In the genomic region with DNA sequence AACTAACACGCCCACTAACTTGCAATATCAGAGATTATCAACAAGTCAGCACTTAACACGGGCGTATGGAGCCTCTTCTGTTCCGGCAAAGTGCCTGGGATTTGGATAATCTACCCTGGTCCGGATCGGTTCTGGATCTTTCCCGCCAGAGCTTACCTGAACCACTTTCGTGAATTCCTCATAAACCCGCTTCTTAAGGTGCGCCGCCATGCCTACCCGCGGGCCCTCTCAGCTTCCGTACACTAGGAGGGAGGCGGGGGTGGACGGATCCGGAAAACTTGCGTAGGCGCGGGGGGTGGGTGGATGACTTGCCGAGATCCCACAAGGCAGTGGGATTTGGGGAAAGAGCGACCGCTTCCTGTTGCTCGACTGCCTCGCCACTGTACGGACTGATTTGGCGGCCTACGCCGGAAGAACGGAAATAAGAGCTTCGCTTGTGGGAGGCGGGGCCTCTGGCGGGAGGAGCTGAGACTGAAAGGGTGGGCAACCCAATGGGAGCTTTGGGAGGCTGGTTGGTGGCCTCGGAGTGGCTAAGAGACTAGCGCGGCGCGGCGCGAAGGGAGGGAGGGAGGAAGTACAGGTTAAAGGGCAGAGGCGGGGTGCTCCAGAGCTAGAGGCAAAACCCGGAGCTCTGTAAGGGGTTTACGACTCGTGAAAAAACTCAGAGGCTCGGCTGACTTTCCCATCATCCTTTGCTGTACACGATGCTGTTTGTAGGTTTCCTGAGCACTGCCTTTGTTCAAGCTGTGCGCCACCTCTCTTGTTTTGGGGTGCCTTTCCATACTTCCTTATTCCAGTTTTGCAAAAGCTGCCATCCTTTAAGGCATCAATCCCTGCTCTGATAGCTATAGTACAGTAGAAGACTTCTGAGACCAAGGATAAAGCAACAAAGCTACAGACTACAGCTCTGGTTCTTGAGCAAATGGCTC, we compare ENCODE assay signal across 8 cellular contexts. TPM values are rescaled to one million over a fixed set of nuclear protein-coding genes. Genes with fewer than 3 reads are reported as not detected.
A peak's percentile ranks its signal among the peaks of the same experiment; 100 is the strongest.
DNase-seq lines count a peak whose midpoint lies in the region; ATAC-seq and TF ChIP-seq lines count a peak whose summit lies in the region.

A gene with protein sequence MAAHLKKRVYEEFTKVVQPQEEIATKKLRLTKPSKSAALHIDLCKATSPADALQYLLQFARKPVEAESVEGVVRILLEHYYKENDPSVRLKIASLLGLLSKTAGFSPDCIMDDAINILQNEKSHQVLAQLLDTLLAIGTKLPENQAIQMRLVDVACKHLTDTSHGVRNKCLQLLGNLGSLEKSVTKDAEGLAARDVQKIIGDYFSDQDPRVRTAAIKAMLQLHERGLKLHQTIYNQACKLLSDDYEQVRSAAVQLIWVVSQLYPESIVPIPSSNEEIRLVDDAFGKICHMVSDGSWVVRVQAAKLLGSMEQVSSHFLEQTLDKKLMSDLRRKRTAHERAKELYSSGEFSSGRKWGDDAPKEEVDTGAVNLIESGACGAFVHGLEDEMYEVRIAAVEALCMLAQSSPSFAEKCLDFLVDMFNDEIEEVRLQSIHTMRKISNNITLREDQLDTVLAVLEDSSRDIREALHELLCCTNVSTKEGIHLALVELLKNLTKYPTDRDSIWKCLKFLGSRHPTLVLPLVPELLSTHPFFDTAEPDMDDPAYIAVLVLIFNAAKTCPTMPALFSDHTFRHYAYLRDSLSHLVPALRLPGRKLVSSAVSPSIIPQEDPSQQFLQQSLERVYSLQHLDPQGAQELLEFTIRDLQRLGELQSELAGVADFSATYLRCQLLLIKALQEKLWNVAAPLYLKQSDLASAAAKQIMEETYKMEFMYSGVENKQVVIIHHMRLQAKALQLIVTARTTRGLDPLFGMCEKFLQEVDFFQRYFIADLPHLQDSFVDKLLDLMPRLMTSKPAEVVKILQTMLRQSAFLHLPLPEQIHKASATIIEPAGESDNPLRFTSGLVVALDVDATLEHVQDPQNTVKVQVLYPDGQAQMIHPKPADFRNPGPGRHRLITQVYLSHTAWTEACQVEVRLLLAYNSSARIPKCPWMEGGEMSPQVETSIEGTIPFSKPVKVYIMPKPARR (minus strand): TSS at position 235 of the 929 bp plus-strand sequence. CDS start 25 bp downstream, at position 210.

- DNase-seq in AML-193 (lab: John Stamatoyannopoulos, UW), result peak; percentile 99
- peak; percentile 99 for DNase-seq in NCI-H510A (lab: John Stamatoyannopoulos, UW)
- peak; percentile 96 for DNase-seq in activated CD4-positive, alpha-beta T cell treated with anti-CD3 and anti-CD28 coated beads for 1 hour
- peak; percentile 99 for DNase-seq in cerebellum (ENCODE audit: low spot score)
- peak; percentile 100 for DNase-seq in islet precursor cell
- peak; percentile 94 to 98 (median 97) for DNase-seq in stimulated activated CD4-positive, alpha-beta T cell treated with anti-CD3 and anti-CD28 coated beads, Interleukin-12 subunit alpha, Interleukin-12 subunit beta, amount 100 ng/mL, for 48 hours (ENCODE audit: low read depth in 2 of 3, low spot score in 1 of 3)

- TF ChIP-seq POLR2A in GM19099 (IDR thresholded peaks at IDR 0.05; ENCODE audit: extremely low read depth, insufficient read length, low read depth), result peak; percentile 65

- ATAC-seq in HG03432 (IDR thresholded peaks at IDR 0.05; ENCODE audit: unreplicated experiment), result peak; percentile 99

RNA-seq across cellular contexts. Expression of the gene that starts here (rescaled TPM):
- total RNA-seq in cerebellum, result 59.9 TPM

Comparison
In these comparisons a context has a peak if more than half of its experiments do, and no peak if none do; other contexts are left out.
1. Peak in every context shown above with its lines: DNase-seq and ATAC-seq.